Comparison of ENCODE assay signal across 1 cellular context in genomic region chr12:66679441-66680069, GRCh38.
A peak's percentile ranks its signal among the peaks of the same experiment; 100 is the strongest.
TF ChIP-seq lines count a peak whose summit lies in the region.

No MANE protein-coding gene starts in this region.

TF ChIP-seq in IMR-90, 13 proteins besides CTCF, POLR2A, EP300 and RAD21:
- TF ChIP-seq SMC3 (IDR thresholded peaks at IDR 0.05; ENCODE audit: low read depth, low read length) (no peak), BHLHE40 (IDR thresholded peaks at IDR 0.05; ENCODE audit: low read depth, low read length) (no peak), MAFK (IDR thresholded peaks at IDR 0.05; ENCODE audit: low read depth, low read length) (no peak), CEBPB (IDR thresholded peaks at IDR 0.05; ENCODE audit: low read depth, low read length) (peak; percentile 47)
